23 cellular contexts compared by ENCODE assay signal in the genomic region with DNA sequence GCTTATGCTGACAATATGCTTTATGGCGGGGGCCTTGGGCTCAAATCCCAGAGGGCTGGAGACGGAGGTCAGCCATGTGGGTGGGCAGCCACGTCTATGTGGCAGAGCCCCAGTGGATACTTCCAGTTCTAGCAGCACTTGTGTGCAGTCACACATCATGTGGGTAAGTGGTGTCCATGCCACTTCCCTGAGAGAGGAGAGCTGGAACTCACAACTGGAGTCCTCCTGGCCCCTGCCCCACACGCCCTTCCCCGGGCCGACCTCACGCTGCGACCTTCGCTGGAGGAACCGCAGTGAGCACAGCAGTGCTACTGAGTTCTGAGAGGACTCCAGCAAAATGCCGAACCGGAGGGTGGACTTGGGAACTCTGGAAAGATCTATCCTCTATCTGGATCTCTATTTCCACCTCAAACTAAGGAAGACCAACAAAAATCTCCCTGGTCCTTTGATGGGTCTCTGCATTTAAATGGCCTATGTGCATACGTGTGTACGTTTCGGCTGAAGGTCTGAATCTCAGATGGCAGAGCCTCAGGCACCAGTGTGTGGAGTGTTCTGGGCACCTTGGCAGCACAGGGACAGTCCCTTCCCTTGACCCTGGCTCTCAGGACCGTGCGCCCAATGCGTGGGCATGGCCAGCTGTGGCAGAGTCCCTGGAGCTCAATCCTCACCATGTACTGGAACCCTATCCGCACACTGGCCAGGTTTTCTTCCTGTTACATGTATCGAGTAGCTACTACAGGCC. TPM values are rescaled to one million over a fixed set of nuclear protein-coding genes. Genes with fewer than 3 reads are reported as not detected.
"Had no signal": no experiment of that assay in that cellular context is flagged by ENCODE, and none has a peak within 500 bp of the region (broad histone marks: within the 10 kb centered on the region; RNA-seq: fewer than 3 reads in every experiment).

No MANE protein-coding gene starts in this region.

- H3K4me1 ChIP-seq: SJCRH30 had no signal

- H3K9me3 ChIP-seq: MG63, SJCRH30 had no signal

- DNase-seq: IMR-90, Karpas-422, KG1, MG63, NCI-H1092, NCI-H1105 treated with DMSO at 0.1 percent for 48 hours, NCI-H1417 treated with DMSO at 0.1 percent for 48 hours, NCI-H187, NCI-H2029, NCI-H2081 treated with DMSO at 0.1 percent for 48 hours, NCI-H2171, NCI-H226, NCI-H446, NCI-H510A, NCI-H524 treated with DMSO at 0.1 percent for 48 hours, NCI-H69, NCI-H774, SHP77 treated with DMSO at 0.1 percent for 48 hours had no signal

- H3K4me3 ChIP-seq: MG63, SJCRH30 had no signal

- ATAC-seq: Right ventricle myocardium inferior, SK-N-SH treated with all-trans-retinoic acid at 6 μM for 48 hours had no signal

- H3K36me3 ChIP-seq: MG63, SJCRH30 had no signal

- H3K27ac ChIP-seq: HL-60, RWPE1, SJCRH30 had no signal

RNA-seq across cellular contexts. Expression of a gene that starts 55.4 kb away (rescaled TPM):
- total RNA-seq: SJCRH30 had no signal
